Comparison of ENCODE assay signal across 8 cellular contexts in the genomic region with DNA sequence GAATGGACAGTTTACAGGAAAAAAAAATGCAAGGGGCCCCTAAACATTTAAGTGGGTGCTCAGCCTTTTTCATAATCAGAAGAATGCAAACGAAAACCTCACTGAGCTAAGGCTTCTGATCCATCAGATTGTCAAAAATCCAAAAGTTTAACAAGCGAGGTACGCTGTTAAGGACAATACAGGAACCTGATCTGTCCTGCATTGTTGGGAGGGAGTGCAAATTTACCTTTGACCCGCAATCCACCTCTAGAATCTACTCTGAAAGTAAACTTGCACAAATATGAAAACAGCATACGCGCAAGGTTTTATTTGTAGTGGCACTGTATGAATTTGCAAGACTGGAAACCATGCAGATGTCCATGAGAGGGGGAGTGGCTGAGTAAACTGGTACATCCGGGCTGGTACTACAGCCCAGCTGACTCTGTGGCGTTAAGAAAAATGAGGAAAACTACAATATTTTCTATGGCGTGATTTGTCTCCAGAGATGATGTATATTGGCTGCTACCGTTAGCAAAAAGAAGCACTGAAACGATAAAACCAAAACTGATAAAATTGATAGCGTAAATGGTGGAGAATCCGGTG. TPM values are rescaled to one million over a fixed set of nuclear protein-coding genes. Genes with fewer than 3 reads are reported as not detected.
A peak's percentile ranks its signal among the peaks of the same experiment; 100 is the strongest.
DNase-seq lines count a peak whose midpoint lies in the region; FAIRE-seq and TF ChIP-seq lines count a peak whose summit lies in the region.

No MANE protein-coding gene starts in this region.

- H2AK5ac ChIP-seq in trophoblast cell (ENCODE audit: low read length): no peak overlapping the region

- H3K4me1 ChIP-seq in Peyer's patch (peaks cover 0 to 4% (median 2%) of the 10 kb centered on the region in 4 donors), trophoblast cell (ENCODE audit: control insufficient read depth in 1 of 2, insufficient read depth in 2 of 2, low read length in 2 of 2) (peaks cover 12 to 13% of the 10 kb centered on the region in 2 experiments)

- peak overlapping the region; percentile 48 for H4K91ac ChIP-seq in trophoblast cell (ENCODE audit: low read depth, low read length)

- peak; percentile 58 for FAIRE-seq in GM19239 (lab: Jason Lieb, UNC)

- H3K36me3 ChIP-seq in Peyer's patch (no peaks in the 10 kb centered on the region), trophoblast cell (ENCODE audit: control insufficient read depth in 1 of 2, insufficient read depth in 2 of 2, low read length in 2 of 2) (no peaks in the 10 kb centered on the region)

- no peak for TF ChIP-seq POLR2A in Peyer's patch (IDR thresholded peaks at IDR 0.05)

- peak overlapping the region; percentile 47 to 75 (median 59) for H3K4me3 ChIP-seq in Peyer's patch
- H3K4me3 ChIP-seq in epithelial cell of proximal tubule (ENCODE audit: low read depth, low read length): peak overlapping the region; percentile 67
- H3K4me3 ChIP-seq in trophoblast cell (ENCODE audit: low read depth, low read length): peak overlapping the region; percentile 65

- peak overlapping the region; percentile 72 to 93 (median 87) for H3K27ac ChIP-seq in Peyer's patch
- H3K27ac ChIP-seq in trophoblast cell (ENCODE audit: low read depth, low read length): peak overlapping the region; percentile 49

- H3K9ac ChIP-seq in trophoblast cell (ENCODE audit: low read length): no peak overlapping the region

- H3K4ac ChIP-seq in trophoblast cell (ENCODE audit: low read depth, low read length): no peak overlapping the region

- H3K18ac ChIP-seq in trophoblast cell (ENCODE audit: low read length): no peak overlapping the region

- H4K8ac ChIP-seq in trophoblast cell (ENCODE audit: low read depth, low read length): peak overlapping the region; percentile 88

- no peak overlapping the region for H2BK120ac ChIP-seq in trophoblast cell (ENCODE audit: insufficient read depth, low read length, poor library complexity)

- TF ChIP-seq CTCF in Peyer's patch (IDR thresholded peaks at IDR 0.05) (no peak), epithelial cell of proximal tubule (conservative IDR thresholded peaks at IDR 0.05; ENCODE audit: low read depth, low read length) (no peak)

- no peak overlapping the region for H2BK12ac ChIP-seq in trophoblast cell (ENCODE audit: low read length)

- H3K27me3 ChIP-seq in Peyer's patch (no peaks in the 10 kb centered on the region), trophoblast cell (ENCODE audit: insufficient read depth, low read length) (no peaks in the 10 kb centered on the region)

- no peak overlapping the region for H2BK5ac ChIP-seq in trophoblast cell (ENCODE audit: low read depth, low read length, poor library complexity)

- H3K9me3 ChIP-seq in Peyer's patch (no peaks in the 10 kb centered on the region), trophoblast cell (ENCODE audit: insufficient read depth, low read depth, low read length) (peaks cover 3% of the 10 kb centered on the region)

- peak overlapping the region; percentile 67 for H4K12ac ChIP-seq in trophoblast cell (ENCODE audit: low read depth, low read length)

- peak overlapping the region; percentile 67 for H2AFZ ChIP-seq in trophoblast cell (ENCODE audit: insufficient read depth, low read length, poor library complexity)

- no CpG with 5 or more reads among the region's 13 CpGs for WGBS in trophoblast cell (ENCODE audit: extremely low coverage, insufficient coverage, insufficient read length)

- H3K14ac ChIP-seq in trophoblast cell (ENCODE audit: low read length): peak overlapping the region; percentile 80

- H3K23ac ChIP-seq in trophoblast cell (ENCODE audit: low read length): no peak overlapping the region

- peaks cover 8% of the 10 kb centered on the region for H3K79me1 ChIP-seq in trophoblast cell (ENCODE audit: low read length)

- no peak for DNase-seq in GM19239 (ENCODE audit: insufficient read length, low spot score)
- DNase-seq in Peyer's patch: no peak
- DNase-seq in epithelial cell of proximal tubule (ENCODE audit: low read depth): no peak
- DNase-seq in trophoblast cell: peak in 1 of 2 donors; percentile 47
- DNase-seq in cerebellar nuclear complex (lab: John Stamatoyannopoulos, UW): no peak
- DNase-seq in HCEC 1CT: no peak
- no peak for DNase-seq in midbrain (lab: John Stamatoyannopoulos, UW)
- no peak for DNase-seq in NCI-H1436 (lab: John Stamatoyannopoulos, UW)

- peaks cover 2% of the 10 kb centered on the region for H3K79me2 ChIP-seq in trophoblast cell (ENCODE audit: control insufficient read depth, insufficient read depth, low read length, poor library complexity)

- peak overlapping the region; percentile 68 for H3K4me2 ChIP-seq in trophoblast cell (ENCODE audit: low read length)

RNA-seq across cellular contexts. Expression of gene ST6GALNAC1, which starts 28.8 kb away (rescaled TPM):
- total RNA-seq in Peyer's patch (100 to 1,000 TPM in 2 of 4 donors, 10 to 100 TPM in 2; 91.6 to 135 (median 102) TPM), epithelial cell of proximal tubule (0.36 and 0.52 TPM in 2 replicates)
- 0.53 TPM in 2 replicates for polyA plus RNA-seq in trophoblast cell (2013)

RNA-seq across cellular contexts. Expression of gene MXRA7, which starts 38.4 kb away (rescaled TPM):
- total RNA-seq in Peyer's patch (10 to 100 TPM in 3 of 4 donors, 1 to 10 TPM in 1; 9.1 to 27.3 (median 23.4) TPM), epithelial cell of proximal tubule (147 and 167 TPM in 2 replicates)
- 84.3 and 85.1 TPM in 2 replicates for polyA plus RNA-seq in trophoblast cell (2013)

RNA-seq across cellular contexts. Expression of gene JMJD6, which starts 54.0 kb away (rescaled TPM):
- 10 to 100 TPM; 21.5 to 42.6 (median 38.8) TPM for total RNA-seq in Peyer's patch
- total RNA-seq in epithelial cell of proximal tubule: 30.2 and 41.2 TPM in 2 replicates
- 24.2 and 25.4 TPM in 2 replicates for polyA plus RNA-seq in trophoblast cell (2013)

RNA-seq across cellular contexts. Expression of gene METTL23, which starts 54.3 kb away (rescaled TPM):
- total RNA-seq in Peyer's patch: 10 to 100 TPM; 20.7 to 31.4 (median 27.0) TPM
- 30.0 and 34.7 TPM in 2 replicates for total RNA-seq in epithelial cell of proximal tubule
- 18.7 and 18.8 TPM in 2 replicates for polyA plus RNA-seq in trophoblast cell (2013)

Comparison
In these comparisons a context has a peak if more than half of its experiments do, and no peak if none do; other contexts are left out.
1. RNA of gene ST6GALNAC1, which starts 28.8 kb away (total RNA-seq): 91.6 to 135 TPM in Peyer's patch; 0.36 to 0.52 TPM in epithelial cell of proximal tubule; every median in the first group is over 10 times any median in the second.
2. Peak in every context shown above with its lines, with median percentiles within 50 percentile points of each other: H3K4me3 ChIP-seq.